25 cellular contexts compared by ENCODE assay signal in genomic region chr2:123116595-123116994, GRCh38.
"Had no signal": no experiment of that assay in that cellular context is flagged by ENCODE, and none has a peak within 500 bp of the region (broad histone marks: within the 10 kb centered on the region; RNA-seq: fewer than 3 reads in every experiment).

No MANE protein-coding gene starts in this region.

- H3K27ac Mint-ChIP-seq: dendritic cell treated with granulocyte-macrophage colony-stimulating factor and Interleukin-4, amounts not matched to agents 40 ng/mL and 50 ng/mL, for 4 days; effector memory CD8-positive, alpha-beta T cell; endodermal cell had no signal

- H3K9me3 ChIP-seq: colonic mucosa, gastrocnemius medialis had no signal

- H3K4me3 Mint-ChIP-seq: dendritic cell treated with granulocyte-macrophage colony-stimulating factor and Interleukin-4, amounts not matched to agents 40 ng/mL and 50 ng/mL, for 4 days; effector memory CD8-positive, alpha-beta T cell; endodermal cell had no signal

- H3K27ac ChIP-seq: colonic mucosa, coronary artery, dorsolateral prefrontal cortex, epithelial cell of prostate, esophagus muscularis mucosa, esophagus squamous epithelium, foreskin keratinocyte, gastrocnemius medialis, gastroesophageal sphincter, heart left ventricle, heart right ventricle had no signal

- H3K4me3 ChIP-seq: colonic mucosa, coronary artery, dorsolateral prefrontal cortex, esophagus muscularis mucosa, esophagus squamous epithelium, gastrocnemius medialis, gastroesophageal sphincter, heart left ventricle, heart right ventricle had no signal

- H3K27me3 Mint-ChIP-seq: dendritic cell treated with granulocyte-macrophage colony-stimulating factor and Interleukin-4, amounts not matched to agents 40 ng/mL and 50 ng/mL, for 4 days; effector memory CD8-positive, alpha-beta T cell had no signal

- DNase-seq: colonic mucosa; cortex of kidney; dermis blood vessel endothelial cell; dorsolateral prefrontal cortex; effector CD4-positive, alpha-beta T cell; effector CD8-positive, alpha-beta T cell; effector memory CD4-positive, alpha-beta T cell; effector memory CD8-positive, alpha-beta T cell; endodermal cell; erythroblast; esophagus squamous epithelium; foreskin fibroblast; foreskin keratinocyte; foreskin melanocyte; gastrocnemius medialis; glutamatergic neuron; head of caudate nucleus; heart left ventricle; heart right ventricle had no signal

- H3K4me1 Mint-ChIP-seq: endodermal cell had no signal

- H3K27me3 ChIP-seq: colonic mucosa, dorsolateral prefrontal cortex, esophagus muscularis mucosa, esophagus squamous epithelium, foreskin keratinocyte, gastrocnemius medialis, gastroesophageal sphincter, heart left ventricle, heart right ventricle had no signal

- H3K4me1 ChIP-seq: colonic mucosa, esophagus muscularis mucosa, esophagus squamous epithelium, foreskin keratinocyte, gastrocnemius medialis, gastroesophageal sphincter, heart left ventricle, heart right ventricle had no signal

- ATAC-seq: effector memory CD8-positive, alpha-beta T cell; esophagus mucosa; foreskin keratinocyte; gastrocnemius medialis; gastroesophageal sphincter; heart left ventricle; heart right ventricle had no signal

- H3K36me3 ChIP-seq: colonic mucosa, esophagus muscularis mucosa, esophagus squamous epithelium, gastrocnemius medialis, gastroesophageal sphincter, heart left ventricle, heart right ventricle had no signal
